Comparison of ENCODE assay signal across 7 cellular contexts in genomic region chr3:184133840-184134745, GRCh38. TPM values are rescaled to one million over a fixed set of nuclear protein-coding genes. Genes with fewer than 3 reads are reported as not detected.
DNase-seq lines count a peak whose midpoint lies in the region; ATAC-seq and TF ChIP-seq lines count a peak whose summit lies in the region.

No MANE protein-coding gene starts in this region.

- intact Hi-C loops in PC-3 (cut with micrococcal nuclease), result loop anchor here (1.0 to 5.0 kb wide), 5 partner anchors 21 to 237 kb away; partner anchors contain the start of genes ABCC5, AP2M1 and DVL3
- intact Hi-C loops in naive thymus-derived CD4-positive, alpha-beta T cell (cut with micrococcal nuclease), result loop anchor here (2.0 to 10.0 kb wide), 5 partner anchors 49 to 679 kb away; partner anchors contain the start of genes KLHL24 (in 1 of the 2) and VPS8 (in 1 of the 2)
- intact Hi-C loops in testis (cut with DNase I; ENCODE audit: low total_unique reads), result no loop called here

- no peaks in the 10 kb centered on the region for H3K27me3 ChIP-seq in PC-3 (ENCODE audit: low read length)
- H3K27me3 ChIP-seq in naive thymus-derived CD4-positive, alpha-beta T cell (ENCODE audit: control insufficient read depth in 2 of 2, insufficient read depth in 2 of 2, low read length in 2 of 2), result no peaks in the 10 kb centered on the region
- no peaks in the 10 kb centered on the region for H3K27me3 ChIP-seq in testis

- peaks cover 45% of the 10 kb centered on the region for H3K79me2 ChIP-seq in PC-3 (ENCODE audit: low read length)

- H3K36me3 ChIP-seq in PC-3 (ENCODE audit: low read depth, low read length) (peaks cover 4% of the 10 kb centered on the region; the same call in 1 of the 2 replicates), testis (ENCODE audit: low read depth, missing control alignments) (no peaks in the 10 kb centered on the region)
- H3K36me3 ChIP-seq in naive thymus-derived CD4-positive, alpha-beta T cell (ENCODE audit: control insufficient read depth in 2 of 3, insufficient read depth in 3 of 3, low read length in 3 of 3), result peaks cover 0 to 19% (median 0%) of the 10 kb centered on the region in 3 experiments

- H3K9me3 Mint-ChIP-seq in naive thymus-derived CD4-positive, alpha-beta T cell, result no peaks in the 10 kb centered on the region

- DNase-seq in KBM-7 (peak; percentile 84), PC-3 (peak; percentile 95), fibroblast of the conjunctiva (ENCODE audit: low read depth) (peak; percentile 68), testis (peak; percentile 92)
- peak; percentile 82 for DNase-seq in activated effector memory CD4-positive, alpha-beta T cell treated with anti-CD3 and anti-CD28 coated beads, Interleukin-2, amount 50 U/mL, for 16 hours
- DNase-seq in naive thymus-derived CD4-positive, alpha-beta T cell, result peak in 5 of 9 donors; percentile 17 to 58 (median 23)

- 1% methylated on average over 37 of the region's 37 CpGs for WGBS in testis, 2 donors

- H2AFZ ChIP-seq in PC-3 (ENCODE audit: low read length), result peak overlapping the region; percentile 92

- in situ Hi-C loops in KBM-7 (cut with MboI; ENCODE audit: low pct_unique_long_range_greater_than_20kb, low sequenced_read_pairs), result no loop called here

- peaks cover 27% of the 10 kb centered on the region for H3K4me1 ChIP-seq in PC-3 (ENCODE audit: insufficient read depth, low read length)
- H3K4me1 ChIP-seq in naive thymus-derived CD4-positive, alpha-beta T cell (ENCODE audit: control insufficient read depth in 2 of 2, insufficient read depth in 2 of 2, low read length in 2 of 2), result peaks cover 4 to 10% of the 10 kb centered on the region in 2 donors
- H3K4me1 ChIP-seq in testis, result peaks cover 16% of the 10 kb centered on the region

- H3K4me3 Mint-ChIP-seq in naive thymus-derived CD4-positive, alpha-beta T cell, result peak overlapping the region; percentile 96 to 100 (median 98)

- no peak for TF ChIP-seq CTCF in PC-3 (conservative IDR thresholded peaks at IDR 0.05; ENCODE audit: low read depth, low read length)
- TF ChIP-seq CTCF in testis (IDR thresholded peaks at IDR 0.05), result no peak

- POLR2A ChIA-PET in PC-3 (lab: Charles Lee; ENCODE audit: unreplicated experiment), result interaction anchor here (0.6 to 1.0 kb wide), 4 partner anchors 23 to 290 kb away, joined by 3 to 6 read pairs (median 4); no protein-coding TSS in a partner anchor
- POLR2A ChIA-PET in naive thymus-derived CD4-positive, alpha-beta T cell (lab: Charles Lee), result interaction anchor here (0.8 to 1.5 kb wide), 10 partner anchors 13 to 228 kb away, joined by 3 to 12 read pairs (median 3); partner anchors contain the start of genes ABCC5, CLCN2, DVL3 and EEF1AKMT4

- peak overlapping the region; percentile 95 for H3K9ac ChIP-seq in PC-3 (ENCODE audit: low read length)

- peaks cover 0 to 10% (median 0%) of the 10 kb centered on the region in 5 donors for H3K27me3 Mint-ChIP-seq in naive thymus-derived CD4-positive, alpha-beta T cell

- H4K20me1 ChIP-seq in PC-3 (ENCODE audit: low read length), result no peaks in the 10 kb centered on the region; the same call in 1 of the 2 replicates

- H3K9me2 ChIP-seq in PC-3 (replicated peaks; ENCODE audit: low read length), result no peaks in the 10 kb centered on the region

- peak; percentile 51 for TF ChIP-seq POLR2A in GM15510 (IDR thresholded peaks at IDR 0.05; ENCODE audit: borderline replicate concordance, extremely low read depth, insufficient read length)
- no peak for TF ChIP-seq POLR2A in testis (IDR thresholded peaks at IDR 0.05)

- H3K4me2 ChIP-seq in PC-3 (ENCODE audit: low read length), result peak overlapping the region; percentile 89

- H3K4me3 ChIP-seq in PC-3 (ENCODE audit: low read length) (peak overlapping the region; percentile 79), testis (peak overlapping the region; percentile 71 to 89)
- H3K4me3 ChIP-seq in naive thymus-derived CD4-positive, alpha-beta T cell (ENCODE audit: low read length), result peak overlapping the region; percentile 83

- CTCF ChIA-PET in PC-3 (lab: Charles Lee), result interaction anchor here (1.3 kb wide), 1 partner anchor 116 kb away, joined by 6 read pairs; the partner anchor contains the start of gene EEF1AKMT4
- CTCF ChIA-PET in naive thymus-derived CD4-positive, alpha-beta T cell (lab: Charles Lee), result interaction anchor here (0.8 to 2.0 kb wide), 3 partner anchors 11 to 239 kb away, joined by 3 to 5 read pairs (median 5); no protein-coding TSS in a partner anchor

- H3K9me3 ChIP-seq in PC-3 (ENCODE audit: low read length) (no peaks in the 10 kb centered on the region), testis (no peaks in the 10 kb centered on the region)
- H3K9me3 ChIP-seq in naive thymus-derived CD4-positive, alpha-beta T cell (ENCODE audit: control insufficient read depth in 2 of 3, low read length in 3 of 3), result no peaks in the 10 kb centered on the region

- BruUV-seq in PC-3 (replicated peaks; lab: Mats Ljungman, UMichigan), result no TSS peak

- peak overlapping the region; percentile 93 for H3K27ac ChIP-seq in PC-3 (ENCODE audit: low read length)
- peak overlapping the region; percentile 86 for H3K27ac ChIP-seq in naive thymus-derived CD4-positive, alpha-beta T cell (ENCODE audit: low read depth, low read length)
- peak overlapping the region; percentile 46 to 86 for H3K27ac ChIP-seq in testis

- H3K27ac Mint-ChIP-seq in naive thymus-derived CD4-positive, alpha-beta T cell, result peak overlapping the region; percentile 92 to 98 (median 97)

- ATAC-seq in PC-3, result peak; percentile 69
- ATAC-seq in naive thymus-derived CD4-positive, alpha-beta T cell, result peak; percentile 9

- H3K36me3 Mint-ChIP-seq in naive thymus-derived CD4-positive, alpha-beta T cell, result peaks cover 0 to 3% (median 0%) of the 10 kb centered on the region in 5 donors

- no peaks in the 10 kb centered on the region for H3F3A ChIP-seq in PC-3 (ENCODE audit: low read length, unreplicated experiment)

- peaks cover 29 to 40% (median 38%) of the 10 kb centered on the region in 7 donors for H3K4me1 Mint-ChIP-seq in naive thymus-derived CD4-positive, alpha-beta T cell

RNA-seq across cellular contexts. Expression of gene EIF2B5, which starts 1.1 kb away (rescaled TPM):
- total RNA-seq in PC-3 (2014; rRNA removed) (51.3 and 57.0 TPM in 2 replicates), testis (10 to 100 TPM; 37.2 to 48.1 TPM)
- 10 to 100 TPM; 47.2 to 87.2 (median 67.7) TPM for total RNA-seq in naive thymus-derived CD4-positive, alpha-beta T cell
- 10 to 100 TPM; 59.7 to 74.8 TPM for polyA plus RNA-seq in naive thymus-derived CD4-positive, alpha-beta T cell
- polyA plus RNA-seq in testis (ENCODE audit: insufficient read depth, low read depth, low replicate concordance), result 36.7 TPM

RNA-seq across cellular contexts. Expression of gene DVL3, which starts 21.1 kb away (rescaled TPM):
- total RNA-seq in PC-3 (2014; rRNA removed) (50.6 and 56.1 TPM in 2 replicates), testis (10 to 100 TPM; 80.5 to 86.8 TPM)
- 10 to 100 TPM; 32.0 to 45.3 (median 39.4) TPM for total RNA-seq in naive thymus-derived CD4-positive, alpha-beta T cell
- polyA plus RNA-seq in naive thymus-derived CD4-positive, alpha-beta T cell, result 1 to 10 TPM; 3.1 to 7.7 TPM
- polyA plus RNA-seq in testis (ENCODE audit: insufficient read depth, low read depth, low replicate concordance), result 53.7 TPM

RNA-seq across cellular contexts. Expression of gene HTR3E, which starts 37.2 kb away (rescaled TPM):
- total RNA-seq in PC-3 (2014; rRNA removed) (not detected in 2 replicates), testis (under 1 TPM; 0.31 to 0.63 TPM)
- total RNA-seq in naive thymus-derived CD4-positive, alpha-beta T cell, result not detected
- polyA plus RNA-seq in naive thymus-derived CD4-positive, alpha-beta T cell, result not detected
- polyA plus RNA-seq in testis (ENCODE audit: insufficient read depth, low read depth, low replicate concordance), result not detected

RNA-seq across cellular contexts. Expression of gene AP2M1, which starts 40.6 kb away (rescaled TPM):
- total RNA-seq in PC-3 (2014; rRNA removed) (522 and 538 TPM in 2 replicates), testis (100 to 1,000 TPM; 238 to 334 TPM)
- 100 to 1,000 TPM; 111 to 217 (median 185) TPM for total RNA-seq in naive thymus-derived CD4-positive, alpha-beta T cell
- 100 to 1,000 TPM; 217 to 261 TPM for polyA plus RNA-seq in naive thymus-derived CD4-positive, alpha-beta T cell
- polyA plus RNA-seq in testis (ENCODE audit: insufficient read depth, low read depth, low replicate concordance), result 346 TPM

RNA-seq across cellular contexts. Expression of gene ABCF3, which starts 51.9 kb away (rescaled TPM):
- total RNA-seq in PC-3 (2014; rRNA removed) (84.7 and 85.5 TPM in 2 replicates), testis (100 to 1,000 TPM; 111 to 115 TPM)
- total RNA-seq in naive thymus-derived CD4-positive, alpha-beta T cell, result 100 to 1,000 TPM in 4 of 5 experiments, 10 to 100 TPM in 1; 79.3 to 153 (median 117) TPM
- 10 to 100 TPM; 47.0 to 73.5 TPM for polyA plus RNA-seq in naive thymus-derived CD4-positive, alpha-beta T cell
- 69.3 TPM for polyA plus RNA-seq in testis (ENCODE audit: insufficient read depth, low read depth, low replicate concordance)

Comparison
In these comparisons a context has a peak if more than half of its experiments do, and no peak if none do; other contexts are left out.
1. Peak in every context shown above with its lines: DNase-seq, ATAC-seq, H3K4me3 ChIP-seq and H3K27ac ChIP-seq.
2. DNase-seq: peak in every context shown above with its lines; median percentile 95 in PC-3; 92 in testis; 84 in KBM-7; 82 in activated effector memory CD4-positive, alpha-beta T cell treated with anti-CD3 and anti-CD28 coated beads, Interleukin-2, amount 50 U/mL, for 16 hours; 68 in fibroblast of the conjunctiva; 23 in naive thymus-derived CD4-positive, alpha-beta T cell.